In genomic region chr7:114969096-114969495, GRCh38 we compare ENCODE assay signal across 10 cellular contexts.
"Had no signal": no experiment of that assay in that cellular context is flagged by ENCODE, and none has a peak within 500 bp of the region (broad histone marks: within the 10 kb centered on the region; RNA-seq: fewer than 3 reads in every experiment).

No MANE protein-coding gene starts in this region.

- H3K4me1 ChIP-seq: HAP-1 had no signal

- DNase-seq: GM23248, GOT3, H7, H9, HCEC 1CT, HFFc6 had no signal

- H3K4me3 Mint-ChIP-seq: GM23338, H9, HFFc6 had no signal

- H3K36me3 ChIP-seq: HAP-1 had no signal

- H3K9me3 Mint-ChIP-seq: GM23338, H9, HFFc6 had no signal

- H2AFZ ChIP-seq: GM23248, GM23338 had no signal

- ATAC-seq: GM23338, HCT116 had no signal

- H3K4me3 ChIP-seq: GM23248, GM23338, HAP-1 had no signal

- H3K9me3 ChIP-seq: HAP-1 had no signal

- H3K4me2 ChIP-seq: GM23338 had no signal

- FAIRE-seq: H1 had no signal

- H3K27ac ChIP-seq: GM23248 had no signal

- H3K9ac ChIP-seq: GM23248 had no signal

- H3K27ac Mint-ChIP-seq: GM23338, H9, HFFc6 had no signal
